1 cellular context compared by ENCODE assay signal in the genomic region with DNA sequence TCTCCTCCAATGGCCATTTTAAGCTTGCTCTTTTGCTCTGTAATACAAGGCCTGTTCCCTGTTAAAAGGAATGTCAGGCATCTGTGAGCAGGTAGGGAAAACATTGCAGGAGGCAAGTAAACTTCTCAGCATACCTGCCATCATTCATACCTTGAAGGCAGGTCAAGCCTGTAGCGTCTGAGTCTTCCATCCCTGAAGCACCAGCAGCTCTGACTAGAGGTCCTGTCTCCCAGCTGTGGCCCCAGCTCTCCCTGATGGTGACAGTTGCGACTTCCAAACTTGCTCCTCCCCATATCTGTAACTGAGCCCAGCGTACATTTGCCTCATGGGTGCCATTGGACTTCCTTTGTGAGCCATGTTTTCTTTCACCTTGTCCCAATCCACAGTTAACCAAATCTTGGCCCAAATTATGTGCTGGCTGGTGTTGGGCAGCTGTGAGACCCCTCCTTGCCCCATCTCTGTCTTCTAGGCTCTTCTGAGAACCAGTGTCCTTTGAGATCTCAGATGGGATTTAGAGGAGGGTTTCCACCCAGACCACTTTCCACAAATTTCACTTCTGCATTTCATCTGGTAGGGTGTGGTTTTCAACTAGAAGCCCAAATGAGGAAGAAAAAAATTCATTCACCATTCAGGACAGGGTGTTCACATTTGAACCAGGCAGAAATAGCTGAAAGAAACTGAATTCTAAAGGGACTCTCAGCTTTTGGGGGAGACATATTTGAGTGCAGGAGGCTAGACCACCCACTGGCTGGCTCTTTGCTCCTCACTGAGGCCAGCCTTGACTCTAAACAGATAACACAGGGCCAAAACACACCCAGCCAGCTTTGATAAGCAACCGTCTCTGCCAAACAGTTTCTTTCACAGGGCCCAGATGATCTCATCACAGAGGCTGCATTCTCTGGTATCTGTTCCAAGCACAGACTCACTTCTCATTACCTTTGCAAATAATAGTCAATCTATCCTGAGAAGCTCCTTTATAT.
TF ChIP-seq lines count a peak whose summit lies in the region.

No MANE protein-coding gene starts in this region.

TF ChIP-seq in K562, 482 proteins besides CTCF, POLR2A, EP300 and RAD21 (continued from another document and continues in another):
- TF ChIP-seq POLR2B (IDR thresholded peaks at IDR 0.05; ENCODE audit: low read depth, partially characterized antibody) = no peak
- no peak for TF ChIP-seq NFE2 (IDR thresholded peaks at IDR 0.05; ENCODE audit: low read depth)
- TF ChIP-seq ERF (CRISPR knock-in tag; IDR thresholded peaks at IDR 0.05) = 0 out of 2 replicates have a peak, but pooled peaks have one; percentile 53
- TF ChIP-seq ZNF12 (CRISPR knock-in tag; IDR thresholded peaks at IDR 0.05) = no peak
- TF ChIP-seq HEY1 (CRISPR knock-in tag; IDR thresholded peaks at IDR 0.05; ENCODE audit: borderline replicate concordance) = no peak
- no peak for TF ChIP-seq ZNF778 (CRISPR knock-in tag; IDR thresholded peaks at IDR 0.05)
- no peak for TF ChIP-seq SREBF2 (CRISPR knock-in tag; IDR thresholded peaks at IDR 0.05)
- TF ChIP-seq ZNF551 (CRISPR knock-in tag; IDR thresholded peaks at IDR 0.05) = no peak
- TF ChIP-seq KLF6 (CRISPR knock-in tag; IDR thresholded peaks at IDR 0.05; ENCODE audit: borderline replicate concordance) = no peak
- no peak for TF ChIP-seq C11orf30 (IDR thresholded peaks at IDR 0.05; ENCODE audit: low read depth)
- TF ChIP-seq KLF16 (IDR thresholded peaks at IDR 0.05) = peak; percentile 71; the same call in 1 of the 2 replicates
- no peak for TF ChIP-seq YY1 (IDR thresholded peaks at IDR 0.05; ENCODE audit: borderline replicate concordance in 1 of 3, control insufficient read depth in 1 of 3, extremely low read depth in 1 of 3, insufficient read depth in 3 of 3, insufficient read length in 1 of 3, insufficient replicate concordance in 2 of 3, low read depth in 1 of 3, low read length in 2 of 3)
- TF ChIP-seq LEF1 (IDR thresholded peaks at IDR 0.05) = peak; percentile 67
- no peak for TF ChIP-seq ZNF561 (CRISPR knock-in tag; conservative IDR thresholded peaks at IDR 0.05)
- no peak for TF ChIP-seq MXI1 (IDR thresholded peaks at IDR 0.05; ENCODE audit: low read depth, low read length)
- TF ChIP-seq SOX6 (IDR thresholded peaks at IDR 0.05) = peak; percentile 74
- no peak for TF ChIP-seq CBX8 (IDR thresholded peaks at IDR 0.05; ENCODE audit: borderline replicate concordance, extremely low read depth, low read depth, low read length, poor library complexity, severe bottlenecking)
- no peak for TF ChIP-seq NR2C1 (IDR thresholded peaks at IDR 0.05)
- no peak for TF ChIP-seq NR2C1 (tag; IDR thresholded peaks at IDR 0.05)
- no peak for TF ChIP-seq ZNF79 (CRISPR knock-in tag; IDR thresholded peaks at IDR 0.05; ENCODE audit: low read depth)
- TF ChIP-seq NR2F6 (CRISPR knock-in tag; IDR thresholded peaks at IDR 0.05) = no peak
- no peak for TF ChIP-seq OTX1 (CRISPR knock-in tag; IDR thresholded peaks at IDR 0.05)
- TF ChIP-seq CAMTA2 (CRISPR knock-in tag; conservative IDR thresholded peaks at IDR 0.05) = no peak
- TF ChIP-seq BRD4 (IDR thresholded peaks at IDR 0.05) = no peak
- TF ChIP-seq MIER1 (IDR thresholded peaks at IDR 0.05; ENCODE audit: low read depth) = no peak
- no peak for TF ChIP-seq FOXJ3 (CRISPR knock-in tag; IDR thresholded peaks at IDR 0.05)
- TF ChIP-seq, protein P1, sequence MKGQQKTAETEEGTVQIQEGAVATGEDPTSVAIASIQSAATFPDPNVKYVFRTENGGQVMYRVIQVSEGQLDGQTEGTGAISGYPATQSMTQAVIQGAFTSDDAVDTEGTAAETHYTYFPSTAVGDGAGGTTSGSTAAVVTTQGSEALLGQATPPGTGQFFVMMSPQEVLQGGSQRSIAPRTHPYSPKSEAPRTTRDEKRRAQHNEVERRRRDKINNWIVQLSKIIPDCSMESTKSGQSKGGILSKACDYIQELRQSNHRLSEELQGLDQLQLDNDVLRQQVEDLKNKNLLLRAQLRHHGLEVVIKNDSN (CRISPR knock-in tag; IDR thresholded peaks at IDR 0.05) = no peak
- no peak for TF ChIP-seq CBFB (CRISPR knock-in tag; IDR thresholded peaks at IDR 0.05)
- TF ChIP-seq ZSCAN32 (CRISPR knock-in tag; IDR thresholded peaks at IDR 0.05) = no peak
- TF ChIP-seq, protein P2, sequence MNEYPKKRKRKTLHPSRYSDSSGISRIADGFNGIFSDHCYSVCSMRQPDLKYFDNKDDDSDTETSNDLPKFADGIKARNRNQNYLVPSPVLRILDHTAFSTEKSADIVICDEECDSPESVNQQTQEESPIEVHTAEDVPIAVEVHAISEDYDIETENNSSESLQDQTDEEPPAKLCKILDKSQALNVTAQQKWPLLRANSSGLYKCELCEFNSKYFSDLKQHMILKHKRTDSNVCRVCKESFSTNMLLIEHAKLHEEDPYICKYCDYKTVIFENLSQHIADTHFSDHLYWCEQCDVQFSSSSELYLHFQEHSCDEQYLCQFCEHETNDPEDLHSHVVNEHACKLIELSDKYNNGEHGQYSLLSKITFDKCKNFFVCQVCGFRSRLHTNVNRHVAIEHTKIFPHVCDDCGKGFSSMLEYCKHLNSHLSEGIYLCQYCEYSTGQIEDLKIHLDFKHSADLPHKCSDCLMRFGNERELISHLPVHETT (CRISPR knock-in tag; conservative IDR thresholded peaks at IDR 0.05 in 1 of 2, IDR thresholded peaks at IDR 0.05 in 1 of 2) = no peak
- TF ChIP-seq, protein P3, sequence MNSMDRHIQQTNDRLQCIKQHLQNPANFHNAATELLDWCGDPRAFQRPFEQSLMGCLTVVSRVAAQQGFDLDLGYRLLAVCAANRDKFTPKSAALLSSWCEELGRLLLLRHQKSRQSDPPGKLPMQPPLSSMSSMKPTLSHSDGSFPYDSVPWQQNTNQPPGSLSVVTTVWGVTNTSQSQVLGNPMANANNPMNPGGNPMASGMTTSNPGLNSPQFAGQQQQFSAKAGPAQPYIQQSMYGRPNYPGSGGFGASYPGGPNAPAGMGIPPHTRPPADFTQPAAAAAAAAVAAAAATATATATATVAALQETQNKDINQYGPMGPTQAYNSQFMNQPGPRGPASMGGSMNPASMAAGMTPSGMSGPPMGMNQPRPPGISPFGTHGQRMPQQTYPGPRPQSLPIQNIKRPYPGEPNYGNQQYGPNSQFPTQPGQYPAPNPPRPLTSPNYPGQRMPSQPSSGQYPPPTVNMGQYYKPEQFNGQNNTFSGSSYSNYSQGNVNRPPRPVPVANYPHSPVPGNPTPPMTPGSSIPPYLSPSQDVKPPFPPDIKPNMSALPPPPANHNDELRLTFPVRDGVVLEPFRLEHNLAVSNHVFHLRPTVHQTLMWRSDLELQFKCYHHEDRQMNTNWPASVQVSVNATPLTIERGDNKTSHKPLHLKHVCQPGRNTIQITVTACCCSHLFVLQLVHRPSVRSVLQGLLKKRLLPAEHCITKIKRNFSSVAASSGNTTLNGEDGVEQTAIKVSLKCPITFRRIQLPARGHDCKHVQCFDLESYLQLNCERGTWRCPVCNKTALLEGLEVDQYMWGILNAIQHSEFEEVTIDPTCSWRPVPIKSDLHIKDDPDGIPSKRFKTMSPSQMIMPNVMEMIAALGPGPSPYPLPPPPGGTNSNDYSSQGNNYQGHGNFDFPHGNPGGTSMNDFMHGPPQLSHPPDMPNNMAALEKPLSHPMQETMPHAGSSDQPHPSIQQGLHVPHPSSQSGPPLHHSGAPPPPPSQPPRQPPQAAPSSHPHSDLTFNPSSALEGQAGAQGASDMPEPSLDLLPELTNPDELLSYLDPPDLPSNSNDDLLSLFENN (IDR thresholded peaks at IDR 0.05; ENCODE audit: low read depth in 2 of 2, low read length in 2 of 2) = peak in 1 of 2 experiments; percentile 61; a peak in 1 of 4 replicates
- no peak for TF ChIP-seq HOXB6 (CRISPR knock-in tag; IDR thresholded peaks at IDR 0.05; ENCODE audit: borderline replicate concordance)
- no peak for TF ChIP-seq XRCC4 (IDR thresholded peaks at IDR 0.05; ENCODE audit: extremely low read depth, insufficient read depth, insufficient read length)
- TF ChIP-seq CHD1 (IDR thresholded peaks at IDR 0.05; ENCODE audit: low read length) = no peak
- no peak for TF ChIP-seq FOXJ2 (tag; IDR thresholded peaks at IDR 0.05)
- TF ChIP-seq MTA3 (IDR thresholded peaks at IDR 0.05; ENCODE audit: borderline replicate concordance) = peak; percentile 61; the same call in 1 of the 2 replicates
- TF ChIP-seq, protein P4, sequence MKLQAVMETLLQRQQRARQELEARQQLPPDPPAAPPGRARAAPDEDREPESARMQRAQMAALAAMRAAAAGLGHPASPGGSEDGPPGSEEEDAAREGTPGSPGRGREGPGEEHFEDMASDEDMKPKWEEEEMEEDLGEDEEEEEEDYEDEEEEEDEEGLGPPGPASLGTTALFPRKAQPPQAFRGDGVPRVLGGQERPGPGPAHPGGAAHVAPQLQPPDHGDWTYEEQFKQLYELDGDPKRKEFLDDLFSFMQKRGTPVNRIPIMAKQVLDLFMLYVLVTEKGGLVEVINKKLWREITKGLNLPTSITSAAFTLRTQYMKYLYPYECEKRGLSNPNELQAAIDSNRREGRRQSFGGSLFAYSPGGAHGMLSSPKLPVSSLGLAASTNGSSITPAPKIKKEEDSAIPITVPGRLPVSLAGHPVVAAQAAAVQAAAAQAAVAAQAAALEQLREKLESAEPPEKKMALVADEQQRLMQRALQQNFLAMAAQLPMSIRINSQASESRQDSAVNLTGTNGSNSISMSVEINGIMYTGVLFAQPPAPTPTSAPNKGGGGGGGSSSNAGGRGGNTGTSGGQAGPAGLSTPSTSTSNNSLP (IDR thresholded peaks at IDR 0.05; ENCODE audit: borderline replicate concordance, low read depth, low read length) = no peak
- no peak for TF ChIP-seq REST (CRISPR knock-in tag; IDR thresholded peaks at IDR 0.05; ENCODE audit: low read depth)
- no peak for TF ChIP-seq CHAMP1 (IDR thresholded peaks at IDR 0.05)
- TF ChIP-seq ZNF395 (CRISPR knock-in tag; IDR thresholded peaks at IDR 0.05) = 0 out of 2 replicates have a peak, but pooled peaks have one; percentile 65
